ENCODE assay signal across 9 cellular contexts in genomic region chr22:38111941-38112355, GRCh38. TPM values are rescaled to one million over a fixed set of nuclear protein-coding genes. Genes with fewer than 3 reads are reported as not detected.
"Had no signal": no experiment of that assay in that cellular context is flagged by ENCODE, and none has a peak within 500 bp of the region (broad histone marks: within the 10 kb centered on the region; RNA-seq: fewer than 3 reads in every experiment).

No MANE protein-coding gene starts in this region.

- ATAC-seq: sciatic nerve, T-helper 17 cell had no signal

- FAIRE-seq: TTC549 had no signal

- DNase-seq: activated CD4-positive, alpha-beta T cell treated with anti-CD3 and anti-CD28 coated beads, Interleukin-2, amount 50 U/mL, for 1 hour; activated T-cell treated with anti-CD3 and anti-CD28 coated beads for 4 hours; central memory CD4-positive, alpha-beta T cell; hippocampal formation; stimulated activated CD4-positive, alpha-beta T cell treated with anti-CD3 and anti-CD28 coated beads, Interleukin-12 subunit alpha, Interleukin-12 subunit beta, amount 100 ng/mL, for 4 hours; stimulated activated naive CD4-positive, alpha-beta T cell treated with Interleukin-2 at 50 U/mL for 16 hours; T-helper 17 cell had no signal

RNA-seq across cellular contexts. Expression of gene SLC16A8, which starts 28.0 kb away (rescaled TPM):
- total RNA-seq: T-helper 17 cell had no signal
